Comparison of ENCODE assay signal across 31 cellular contexts in the genomic region with DNA sequence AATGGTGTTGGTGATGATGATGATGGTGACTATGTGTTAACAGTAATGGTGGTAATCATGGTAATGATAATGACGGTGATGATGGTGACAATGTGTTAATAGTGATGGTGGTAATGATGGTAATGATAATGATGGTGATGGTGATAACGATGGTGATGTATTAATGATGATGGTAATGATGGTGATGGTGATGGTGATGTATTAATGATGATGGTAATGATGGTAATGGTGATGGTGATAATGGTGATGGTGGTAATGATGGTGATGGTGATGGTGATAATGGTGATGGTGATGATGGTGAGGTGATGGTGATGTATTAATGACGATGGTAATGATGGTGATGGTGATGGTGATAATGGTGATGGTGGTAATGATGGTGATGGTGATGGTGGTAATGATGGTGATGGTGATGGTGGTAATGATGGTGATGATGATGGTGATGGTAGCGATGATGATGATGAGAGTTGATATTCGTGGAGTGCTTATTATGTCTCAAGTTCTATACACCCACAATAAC.
"Had no signal": no experiment of that assay in that cellular context is flagged by ENCODE, and none has a peak within 500 bp of the region (broad histone marks: within the 10 kb centered on the region; RNA-seq: fewer than 3 reads in every experiment).

No MANE protein-coding gene starts in this region.

- DNase-seq: activated B cell treated with CpG ODN at 0.5 μM for 24 hours; activated CD4-positive, alpha-beta memory T cell treated with anti-CD3 and anti-CD28 coated beads, Interleukin-2, amount 10 ng/mL, durations not matched to agents 7 days and 5 days; activated CD4-positive, alpha-beta T cell treated with anti-CD3 and anti-CD28 coated beads for 4 hours; activated CD4-positive, CD25-positive, alpha-beta regulatory T cell treated with anti-CD3 and anti-CD28 coated beads, Interleukin-2, amount 50 U/mL, for 72 hours; activated CD8-positive, alpha-beta memory T cell treated with anti-CD3 and anti-CD28 coated beads for 24 hours; activated CD8-positive, alpha-beta memory T cell treated with anti-CD3 and anti-CD28 coated beads, Interleukin-2, amount 10 ng/mL, durations not matched to agents 7 days and 5 days; activated CD8-positive, alpha-beta memory T cell treated with anti-CD3 and anti-CD28 coated beads, Interleukin-2, amount 50 U/mL, for 48 hours; activated effector memory CD4-positive, alpha-beta T cell treated with anti-CD3 and anti-CD28 coated beads, Interleukin-2, amount 50 U/mL, for 16 hours; activated naive CD4-positive, alpha-beta T cell; activated naive CD8-positive, alpha-beta T cell treated with anti-CD3 and anti-CD28 coated beads, Interleukin-2, amount 10 ng/mL, durations not matched to agents 7 days and 5 days; activated T-cell treated with anti-CD3 and anti-CD28 coated beads, Interleukin-2, amount 50 U/mL, for 48 hours; amygdala; body of pancreas; Kasumi-1; MG63; NCI-H1048; NCI-H1105 treated with DMSO at 0.1 percent for 48 hours; NCI-H1436; NCI-H1694 treated with DMSO at 0.1 percent for 48 hours; NCI-H2029; NCI-H345; NCI-H524 treated with DMSO at 0.1 percent for 48 hours; PC-9; Right ventricle myocardium superior; SW 1271; T-helper 1 cell; T-helper 2 cell; T-helper 9 cell had no signal

- ATAC-seq: activated CD8-positive, alpha-beta memory T cell treated with anti-CD3 and anti-CD28 coated beads, Interleukin-2, amount 10 ng/mL, durations not matched to agents 7 days and 5 days; body of pancreas had no signal

- H3K4me3 ChIP-seq: ascending aorta, body of pancreas, breast epithelium, MG63, PC-9 had no signal

- H2AFZ ChIP-seq: PC-9 had no signal

- H3K4me2 ChIP-seq: PC-9 had no signal

- H3K9me3 ChIP-seq: ascending aorta, body of pancreas, breast epithelium, MG63 had no signal

- H3K4me1 ChIP-seq: ascending aorta, body of pancreas, breast epithelium had no signal

- H3K27ac ChIP-seq: ascending aorta, body of pancreas, breast epithelium, PC-9, VCaP had no signal

- H3K36me3 ChIP-seq: ascending aorta, breast epithelium, MG63 had no signal

- H3K27me3 ChIP-seq: ascending aorta, body of pancreas, breast epithelium, MG63 had no signal
